20 cellular contexts compared by ENCODE assay signal in the genomic region with DNA sequence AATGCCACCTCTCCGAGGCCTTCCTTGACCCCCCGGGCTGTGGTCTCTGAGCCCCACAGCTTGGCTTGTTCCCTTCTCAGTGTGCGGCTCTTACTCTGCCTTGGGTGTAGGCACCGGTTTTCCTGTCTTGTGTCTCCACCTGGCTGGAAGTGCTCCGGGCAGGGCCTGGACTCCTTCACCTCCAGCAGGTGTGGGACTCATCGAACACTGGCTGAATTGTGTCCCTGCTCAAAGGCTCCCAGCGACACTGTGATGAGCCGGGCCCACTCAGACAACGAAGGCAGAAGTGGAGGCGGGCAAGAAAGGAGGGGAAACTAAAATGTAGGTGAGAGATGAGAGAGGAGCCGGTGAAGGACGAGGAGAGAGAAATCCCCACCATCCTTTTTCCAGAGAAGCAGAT. TPM values are rescaled to one million over a fixed set of nuclear protein-coding genes. Genes with fewer than 3 reads are reported as not detected.
DNase-seq lines count a peak whose midpoint lies in the region; ATAC-seq, FAIRE-seq and TF ChIP-seq lines count a peak whose summit lies in the region.
"Had no signal": no experiment of that assay in that cellular context is flagged by ENCODE, and none has a peak within 500 bp of the region (broad histone marks: within the 10 kb centered on the region; RNA-seq: fewer than 3 reads in every experiment).

No MANE protein-coding gene starts in this region.

- H3K4me3 Mint-ChIP-seq in T-helper 17 cell (no peak overlapping the region), chondrocyte (ENCODE audit: unreplicated experiment) (no peak overlapping the region), nephron progenitor cell (no peak overlapping the region)
- H3K4me3 Mint-ChIP-seq: CD14-positive monocyte; CD4-positive, alpha-beta memory T cell; GM23338; IgD-negative memory B cell had no signal

- no peak for DNase-seq in T-helper 17 cell
- DNase-seq in chondrocyte (ENCODE audit: low spot score): peak; percentile 79
- no peak for DNase-seq in nephron progenitor cell
- no peak for DNase-seq in urothelium cell line (ENCODE audit: low spot score)
- no peak for DNase-seq in NCI-H1930 (lab: John Stamatoyannopoulos, UW)
- DNase-seq in erythroblast (lab: John Stamatoyannopoulos, UW): no peak
- no peak for DNase-seq in GM19240 (ENCODE audit: insufficient read length, low spot score)
- DNase-seq: 8988T; CD4-positive, alpha-beta memory T cell; DMS153; DMS79; H7 had no signal

- H3K27ac Mint-ChIP-seq in T-helper 17 cell: peak overlapping the region; percentile 8
- H3K27ac Mint-ChIP-seq in chondrocyte (ENCODE audit: unreplicated experiment): no peak overlapping the region
- peak overlapping the region; percentile 69 for H3K27ac Mint-ChIP-seq in nephron progenitor cell
- H3K27ac Mint-ChIP-seq: CD14-positive monocyte; CD4-positive, alpha-beta memory T cell; GM23338; IgD-negative memory B cell had no signal

- TF ChIP-seq POLR2A in erythroblast (IDR thresholded peaks at IDR 0.05; ENCODE audit: low read length): no peak

- TF ChIP-seq CTCF in chondrocyte (IDR thresholded peaks at IDR 0.05) (no peak), nephron progenitor cell (IDR thresholded peaks at IDR 0.05) (no peak)

- H3K27me3 Mint-ChIP-seq in T-helper 17 cell (peaks cover 49% of the 10 kb centered on the region), chondrocyte (ENCODE audit: low read depth) (peaks cover 21% of the 10 kb centered on the region), nephron progenitor cell (ENCODE audit: low read depth, poor library complexity) (peaks cover 51% of the 10 kb centered on the region)

- peak; percentile 13 for FAIRE-seq in urothelium cell line (lab: Jason Lieb, UNC)
- FAIRE-seq: GM12878, HepG2 had no signal

- no peaks in the 10 kb centered on the region for H3K9me3 Mint-ChIP-seq in chondrocyte (ENCODE audit: low read depth)
- no peaks in the 10 kb centered on the region for H3K9me3 Mint-ChIP-seq in nephron progenitor cell
- H3K9me3 Mint-ChIP-seq: CD14-positive monocyte, GM23338, IgD-negative memory B cell had no signal

- H3K9me3 ChIP-seq in T-helper 17 cell (ENCODE audit: control insufficient read depth, low read length, poor library complexity, severe bottlenecking): no peaks in the 10 kb centered on the region
- H3K9me3 ChIP-seq: BLaER1 had no signal

- ATAC-seq in T-helper 17 cell: no peak
- ATAC-seq: GM12878, HCT116, HepG2 had no signal

- H3K4me1 Mint-ChIP-seq in T-helper 17 cell (peaks cover 2% of the 10 kb centered on the region), chondrocyte (ENCODE audit: low read depth) (no peaks in the 10 kb centered on the region), nephron progenitor cell (peaks cover 14% of the 10 kb centered on the region)
- H3K4me1 Mint-ChIP-seq: CD14-positive monocyte; CD4-positive, alpha-beta memory T cell; IgD-negative memory B cell had no signal

- H3K36me3 Mint-ChIP-seq in T-helper 17 cell (ENCODE audit: low read depth) (no peaks in the 10 kb centered on the region), chondrocyte (ENCODE audit: low read depth) (peaks cover 9% of the 10 kb centered on the region), nephron progenitor cell (ENCODE audit: low read depth) (no peaks in the 10 kb centered on the region)
- H3K36me3 Mint-ChIP-seq: CD4-positive, alpha-beta memory T cell had no signal

RNA-seq across cellular contexts. Expression of gene TMEM63C, which starts 18.0 kb away (rescaled TPM):
- total RNA-seq in T-helper 17 cell: 1 to 10 TPM in 1 of 2 donors, under 1 TPM in 1; 0.65 to 1.1 TPM
- 7.6 to 10.3 TPM (median 8.7 TPM) in 3 replicates for total RNA-seq in chondrocyte
- total RNA-seq: G401 had no signal

RNA-seq across cellular contexts. Expression of gene ZDHHC22, which starts 58.0 kb away (rescaled TPM):
- not detected for total RNA-seq in T-helper 17 cell
- total RNA-seq in chondrocyte: 0.13 to 0.30 TPM (median 0.15 TPM) in 3 replicates
- total RNA-seq: CD4-positive, alpha-beta memory T cell; G401; GM12878; HepG2 had no signal
